1 cellular context compared by ENCODE assay signal in the genomic region with DNA sequence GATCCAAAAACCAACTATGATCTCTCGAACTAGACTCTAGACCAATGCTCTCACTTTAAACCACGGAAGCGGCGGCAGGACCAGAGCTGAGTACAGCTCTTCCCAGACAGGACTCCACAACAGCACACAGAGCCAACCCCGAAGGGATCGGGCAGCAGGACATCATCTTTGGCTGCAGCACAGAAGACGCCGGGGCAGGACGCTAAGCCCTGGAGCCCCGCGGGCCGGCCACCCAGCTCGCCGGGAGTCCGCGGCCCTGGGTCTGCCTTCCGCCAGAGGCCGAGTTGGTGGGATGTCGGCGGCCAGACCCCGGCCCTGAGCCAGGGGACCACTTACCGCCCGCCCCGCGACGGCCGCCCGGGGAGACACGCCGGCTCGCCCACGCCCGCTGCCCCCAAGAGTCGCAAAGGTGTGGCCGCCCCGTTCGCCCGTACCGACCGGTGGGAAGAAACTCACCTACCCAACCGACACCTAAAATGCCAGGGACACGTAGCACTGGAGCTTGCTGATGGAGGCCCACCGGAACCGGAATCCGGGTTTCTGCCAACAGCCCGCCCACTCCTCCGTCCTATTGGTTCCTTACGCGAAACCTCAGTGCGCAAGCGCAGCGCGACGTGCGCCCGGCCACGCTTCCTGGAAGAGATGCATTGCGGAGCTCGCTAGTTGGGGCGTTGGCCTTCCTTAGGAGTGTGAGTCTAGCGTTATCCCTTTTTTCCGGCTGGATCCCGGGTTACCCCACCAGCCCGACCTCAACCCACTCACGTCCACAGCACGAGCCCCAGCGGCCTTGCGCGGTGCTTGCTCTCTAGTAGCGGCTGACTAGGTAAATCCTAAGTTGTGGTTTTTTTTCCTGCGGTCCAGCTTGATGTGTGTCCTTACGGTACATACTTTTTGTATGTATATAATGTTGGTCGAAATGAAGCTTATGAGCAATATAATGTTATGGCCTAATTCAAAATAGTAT.
TF ChIP-seq lines count a peak whose summit lies in the region.

A gene (minus strand): TSS at position 510 of the 964 bp plus-strand sequence. CDS start 1,623 bp downstream, outside the sequence.

TF ChIP-seq in K562, 482 proteins besides CTCF, POLR2A, EP300 and RAD21 (continued from another document and continues in another):
- TF ChIP-seq, protein P1, sequence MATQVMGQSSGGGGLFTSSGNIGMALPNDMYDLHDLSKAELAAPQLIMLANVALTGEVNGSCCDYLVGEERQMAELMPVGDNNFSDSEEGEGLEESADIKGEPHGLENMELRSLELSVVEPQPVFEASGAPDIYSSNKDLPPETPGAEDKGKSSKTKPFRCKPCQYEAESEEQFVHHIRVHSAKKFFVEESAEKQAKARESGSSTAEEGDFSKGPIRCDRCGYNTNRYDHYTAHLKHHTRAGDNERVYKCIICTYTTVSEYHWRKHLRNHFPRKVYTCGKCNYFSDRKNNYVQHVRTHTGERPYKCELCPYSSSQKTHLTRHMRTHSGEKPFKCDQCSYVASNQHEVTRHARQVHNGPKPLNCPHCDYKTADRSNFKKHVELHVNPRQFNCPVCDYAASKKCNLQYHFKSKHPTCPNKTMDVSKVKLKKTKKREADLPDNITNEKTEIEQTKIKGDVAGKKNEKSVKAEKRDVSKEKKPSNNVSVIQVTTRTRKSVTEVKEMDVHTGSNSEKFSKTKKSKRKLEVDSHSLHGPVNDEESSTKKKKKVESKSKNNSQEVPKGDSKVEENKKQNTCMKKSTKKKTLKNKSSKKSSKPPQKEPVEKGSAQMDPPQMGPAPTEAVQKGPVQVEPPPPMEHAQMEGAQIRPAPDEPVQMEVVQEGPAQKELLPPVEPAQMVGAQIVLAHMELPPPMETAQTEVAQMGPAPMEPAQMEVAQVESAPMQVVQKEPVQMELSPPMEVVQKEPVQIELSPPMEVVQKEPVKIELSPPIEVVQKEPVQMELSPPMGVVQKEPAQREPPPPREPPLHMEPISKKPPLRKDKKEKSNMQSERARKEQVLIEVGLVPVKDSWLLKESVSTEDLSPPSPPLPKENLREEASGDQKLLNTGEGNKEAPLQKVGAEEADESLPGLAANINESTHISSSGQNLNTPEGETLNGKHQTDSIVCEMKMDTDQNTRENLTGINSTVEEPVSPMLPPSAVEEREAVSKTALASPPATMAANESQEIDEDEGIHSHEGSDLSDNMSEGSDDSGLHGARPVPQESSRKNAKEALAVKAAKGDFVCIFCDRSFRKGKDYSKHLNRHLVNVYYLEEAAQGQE (CRISPR knock-in tag; IDR thresholded peaks at IDR 0.05; ENCODE audit: low read depth), result peak; percentile 75
- TF ChIP-seq, protein P2, sequence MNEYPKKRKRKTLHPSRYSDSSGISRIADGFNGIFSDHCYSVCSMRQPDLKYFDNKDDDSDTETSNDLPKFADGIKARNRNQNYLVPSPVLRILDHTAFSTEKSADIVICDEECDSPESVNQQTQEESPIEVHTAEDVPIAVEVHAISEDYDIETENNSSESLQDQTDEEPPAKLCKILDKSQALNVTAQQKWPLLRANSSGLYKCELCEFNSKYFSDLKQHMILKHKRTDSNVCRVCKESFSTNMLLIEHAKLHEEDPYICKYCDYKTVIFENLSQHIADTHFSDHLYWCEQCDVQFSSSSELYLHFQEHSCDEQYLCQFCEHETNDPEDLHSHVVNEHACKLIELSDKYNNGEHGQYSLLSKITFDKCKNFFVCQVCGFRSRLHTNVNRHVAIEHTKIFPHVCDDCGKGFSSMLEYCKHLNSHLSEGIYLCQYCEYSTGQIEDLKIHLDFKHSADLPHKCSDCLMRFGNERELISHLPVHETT (CRISPR knock-in tag; conservative IDR thresholded peaks at IDR 0.05 in 1 of 2, IDR thresholded peaks at IDR 0.05 in 1 of 2), result no peak
- TF ChIP-seq HNRNPLL (IDR thresholded peaks at IDR 0.05; ENCODE audit: low read depth, low read length, poor library complexity, severe bottlenecking), result peak; percentile 94
- TF ChIP-seq ZNF23 (CRISPR knock-in tag; IDR thresholded peaks at IDR 0.05), result no peak
- TF ChIP-seq MED1 (CRISPR knock-in tag; IDR thresholded peaks at IDR 0.05; ENCODE audit: borderline replicate concordance), result no peak
- TF ChIP-seq, protein P3, sequence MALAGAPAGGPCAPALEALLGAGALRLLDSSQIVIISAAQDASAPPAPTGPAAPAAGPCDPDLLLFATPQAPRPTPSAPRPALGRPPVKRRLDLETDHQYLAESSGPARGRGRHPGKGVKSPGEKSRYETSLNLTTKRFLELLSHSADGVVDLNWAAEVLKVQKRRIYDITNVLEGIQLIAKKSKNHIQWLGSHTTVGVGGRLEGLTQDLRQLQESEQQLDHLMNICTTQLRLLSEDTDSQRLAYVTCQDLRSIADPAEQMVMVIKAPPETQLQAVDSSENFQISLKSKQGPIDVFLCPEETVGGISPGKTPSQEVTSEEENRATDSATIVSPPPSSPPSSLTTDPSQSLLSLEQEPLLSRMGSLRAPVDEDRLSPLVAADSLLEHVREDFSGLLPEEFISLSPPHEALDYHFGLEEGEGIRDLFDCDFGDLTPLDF (CRISPR knock-in tag; IDR thresholded peaks at IDR 0.05), result no peak
- TF ChIP-seq, protein P4, sequence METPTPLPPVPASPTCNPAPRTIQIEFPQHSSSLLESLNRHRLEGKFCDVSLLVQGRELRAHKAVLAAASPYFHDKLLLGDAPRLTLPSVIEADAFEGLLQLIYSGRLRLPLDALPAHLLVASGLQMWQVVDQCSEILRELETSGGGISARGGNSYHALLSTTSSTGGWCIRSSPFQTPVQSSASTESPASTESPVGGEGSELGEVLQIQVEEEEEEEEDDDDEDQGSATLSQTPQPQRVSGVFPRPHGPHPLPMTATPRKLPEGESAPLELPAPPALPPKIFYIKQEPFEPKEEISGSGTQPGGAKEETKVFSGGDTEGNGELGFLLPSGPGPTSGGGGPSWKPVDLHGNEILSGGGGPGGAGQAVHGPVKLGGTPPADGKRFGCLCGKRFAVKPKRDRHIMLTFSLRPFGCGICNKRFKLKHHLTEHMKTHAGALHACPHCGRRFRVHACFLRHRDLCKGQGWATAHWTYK (CRISPR knock-in tag; IDR thresholded peaks at IDR 0.05), result peak; percentile 19; the same call in 1 of the 2 replicates
- TF ChIP-seq SIN3B (IDR thresholded peaks at IDR 0.05; ENCODE audit: low read depth), result peak; percentile 70
- no peak for TF ChIP-seq SMAD2 (IDR thresholded peaks at IDR 0.05; ENCODE audit: low read depth, low read length)
- TF ChIP-seq, protein P5, sequence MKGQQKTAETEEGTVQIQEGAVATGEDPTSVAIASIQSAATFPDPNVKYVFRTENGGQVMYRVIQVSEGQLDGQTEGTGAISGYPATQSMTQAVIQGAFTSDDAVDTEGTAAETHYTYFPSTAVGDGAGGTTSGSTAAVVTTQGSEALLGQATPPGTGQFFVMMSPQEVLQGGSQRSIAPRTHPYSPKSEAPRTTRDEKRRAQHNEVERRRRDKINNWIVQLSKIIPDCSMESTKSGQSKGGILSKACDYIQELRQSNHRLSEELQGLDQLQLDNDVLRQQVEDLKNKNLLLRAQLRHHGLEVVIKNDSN (CRISPR knock-in tag; IDR thresholded peaks at IDR 0.05), result 0 out of 2 replicates have a peak, but pooled peaks have one; percentile 11
- TF ChIP-seq ZNF79 (CRISPR knock-in tag; IDR thresholded peaks at IDR 0.05; ENCODE audit: low read depth), result no peak
- no peak for TF ChIP-seq BRCA1 (IDR thresholded peaks at IDR 0.05)
- no peak for TF ChIP-seq BRCA1 (CRISPR knock-in tag; IDR thresholded peaks at IDR 0.05)
- TF ChIP-seq ZNF174 (CRISPR knock-in tag; IDR thresholded peaks at IDR 0.05), result no peak
- TF ChIP-seq, protein P6, sequence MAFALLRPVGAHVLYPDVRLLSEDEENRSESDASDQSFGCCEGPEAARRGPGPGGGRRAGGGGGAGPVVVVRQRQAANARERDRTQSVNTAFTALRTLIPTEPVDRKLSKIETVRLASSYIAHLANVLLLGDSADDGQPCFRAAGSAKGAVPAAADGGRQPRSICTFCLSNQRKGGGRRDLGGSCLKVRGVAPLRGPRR (CRISPR knock-in tag; IDR thresholded peaks at IDR 0.05), result no peak
- TF ChIP-seq, protein P7, sequence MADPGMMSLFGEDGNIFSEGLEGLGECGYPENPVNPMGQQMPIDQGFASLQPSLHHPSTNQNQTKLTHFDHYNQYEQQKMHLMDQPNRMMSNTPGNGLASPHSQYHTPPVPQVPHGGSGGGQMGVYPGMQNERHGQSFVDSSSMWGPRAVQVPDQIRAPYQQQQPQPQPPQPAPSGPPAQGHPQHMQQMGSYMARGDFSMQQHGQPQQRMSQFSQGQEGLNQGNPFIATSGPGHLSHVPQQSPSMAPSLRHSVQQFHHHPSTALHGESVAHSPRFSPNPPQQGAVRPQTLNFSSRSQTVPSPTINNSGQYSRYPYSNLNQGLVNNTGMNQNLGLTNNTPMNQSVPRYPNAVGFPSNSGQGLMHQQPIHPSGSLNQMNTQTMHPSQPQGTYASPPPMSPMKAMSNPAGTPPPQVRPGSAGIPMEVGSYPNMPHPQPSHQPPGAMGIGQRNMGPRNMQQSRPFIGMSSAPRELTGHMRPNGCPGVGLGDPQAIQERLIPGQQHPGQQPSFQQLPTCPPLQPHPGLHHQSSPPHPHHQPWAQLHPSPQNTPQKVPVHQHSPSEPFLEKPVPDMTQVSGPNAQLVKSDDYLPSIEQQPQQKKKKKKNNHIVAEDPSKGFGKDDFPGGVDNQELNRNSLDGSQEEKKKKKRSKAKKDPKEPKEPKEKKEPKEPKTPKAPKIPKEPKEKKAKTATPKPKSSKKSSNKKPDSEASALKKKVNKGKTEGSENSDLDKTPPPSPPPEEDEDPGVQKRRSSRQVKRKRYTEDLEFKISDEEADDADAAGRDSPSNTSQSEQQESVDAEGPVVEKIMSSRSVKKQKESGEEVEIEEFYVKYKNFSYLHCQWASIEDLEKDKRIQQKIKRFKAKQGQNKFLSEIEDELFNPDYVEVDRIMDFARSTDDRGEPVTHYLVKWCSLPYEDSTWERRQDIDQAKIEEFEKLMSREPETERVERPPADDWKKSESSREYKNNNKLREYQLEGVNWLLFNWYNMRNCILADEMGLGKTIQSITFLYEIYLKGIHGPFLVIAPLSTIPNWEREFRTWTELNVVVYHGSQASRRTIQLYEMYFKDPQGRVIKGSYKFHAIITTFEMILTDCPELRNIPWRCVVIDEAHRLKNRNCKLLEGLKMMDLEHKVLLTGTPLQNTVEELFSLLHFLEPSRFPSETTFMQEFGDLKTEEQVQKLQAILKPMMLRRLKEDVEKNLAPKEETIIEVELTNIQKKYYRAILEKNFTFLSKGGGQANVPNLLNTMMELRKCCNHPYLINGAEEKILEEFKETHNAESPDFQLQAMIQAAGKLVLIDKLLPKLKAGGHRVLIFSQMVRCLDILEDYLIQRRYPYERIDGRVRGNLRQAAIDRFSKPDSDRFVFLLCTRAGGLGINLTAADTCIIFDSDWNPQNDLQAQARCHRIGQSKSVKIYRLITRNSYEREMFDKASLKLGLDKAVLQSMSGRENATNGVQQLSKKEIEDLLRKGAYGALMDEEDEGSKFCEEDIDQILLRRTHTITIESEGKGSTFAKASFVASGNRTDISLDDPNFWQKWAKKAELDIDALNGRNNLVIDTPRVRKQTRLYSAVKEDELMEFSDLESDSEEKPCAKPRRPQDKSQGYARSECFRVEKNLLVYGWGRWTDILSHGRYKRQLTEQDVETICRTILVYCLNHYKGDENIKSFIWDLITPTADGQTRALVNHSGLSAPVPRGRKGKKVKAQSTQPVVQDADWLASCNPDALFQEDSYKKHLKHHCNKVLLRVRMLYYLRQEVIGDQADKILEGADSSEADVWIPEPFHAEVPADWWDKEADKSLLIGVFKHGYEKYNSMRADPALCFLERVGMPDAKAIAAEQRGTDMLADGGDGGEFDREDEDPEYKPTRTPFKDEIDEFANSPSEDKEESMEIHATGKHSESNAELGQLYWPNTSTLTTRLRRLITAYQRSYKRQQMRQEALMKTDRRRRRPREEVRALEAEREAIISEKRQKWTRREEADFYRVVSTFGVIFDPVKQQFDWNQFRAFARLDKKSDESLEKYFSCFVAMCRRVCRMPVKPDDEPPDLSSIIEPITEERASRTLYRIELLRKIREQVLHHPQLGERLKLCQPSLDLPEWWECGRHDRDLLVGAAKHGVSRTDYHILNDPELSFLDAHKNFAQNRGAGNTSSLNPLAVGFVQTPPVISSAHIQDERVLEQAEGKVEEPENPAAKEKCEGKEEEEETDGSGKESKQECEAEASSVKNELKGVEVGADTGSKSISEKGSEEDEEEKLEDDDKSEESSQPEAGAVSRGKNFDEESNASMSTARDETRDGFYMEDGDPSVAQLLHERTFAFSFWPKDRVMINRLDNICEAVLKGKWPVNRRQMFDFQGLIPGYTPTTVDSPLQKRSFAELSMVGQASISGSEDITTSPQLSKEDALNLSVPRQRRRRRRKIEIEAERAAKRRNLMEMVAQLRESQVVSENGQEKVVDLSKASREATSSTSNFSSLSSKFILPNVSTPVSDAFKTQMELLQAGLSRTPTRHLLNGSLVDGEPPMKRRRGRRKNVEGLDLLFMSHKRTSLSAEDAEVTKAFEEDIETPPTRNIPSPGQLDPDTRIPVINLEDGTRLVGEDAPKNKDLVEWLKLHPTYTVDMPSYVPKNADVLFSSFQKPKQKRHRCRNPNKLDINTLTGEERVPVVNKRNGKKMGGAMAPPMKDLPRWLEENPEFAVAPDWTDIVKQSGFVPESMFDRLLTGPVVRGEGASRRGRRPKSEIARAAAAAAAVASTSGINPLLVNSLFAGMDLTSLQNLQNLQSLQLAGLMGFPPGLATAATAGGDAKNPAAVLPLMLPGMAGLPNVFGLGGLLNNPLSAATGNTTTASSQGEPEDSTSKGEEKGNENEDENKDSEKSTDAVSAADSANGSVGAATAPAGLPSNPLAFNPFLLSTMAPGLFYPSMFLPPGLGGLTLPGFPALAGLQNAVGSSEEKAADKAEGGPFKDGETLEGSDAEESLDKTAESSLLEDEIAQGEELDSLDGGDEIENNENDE (IDR thresholded peaks at IDR 0.05; ENCODE audit: low read depth, low read length), result no peak
- no peak for TF ChIP-seq ZNF124 (CRISPR knock-in tag; IDR thresholded peaks at IDR 0.05)
- TF ChIP-seq MCM2 (IDR thresholded peaks at IDR 0.05; ENCODE audit: low read depth), result no peak
- TF ChIP-seq, protein P8, sequence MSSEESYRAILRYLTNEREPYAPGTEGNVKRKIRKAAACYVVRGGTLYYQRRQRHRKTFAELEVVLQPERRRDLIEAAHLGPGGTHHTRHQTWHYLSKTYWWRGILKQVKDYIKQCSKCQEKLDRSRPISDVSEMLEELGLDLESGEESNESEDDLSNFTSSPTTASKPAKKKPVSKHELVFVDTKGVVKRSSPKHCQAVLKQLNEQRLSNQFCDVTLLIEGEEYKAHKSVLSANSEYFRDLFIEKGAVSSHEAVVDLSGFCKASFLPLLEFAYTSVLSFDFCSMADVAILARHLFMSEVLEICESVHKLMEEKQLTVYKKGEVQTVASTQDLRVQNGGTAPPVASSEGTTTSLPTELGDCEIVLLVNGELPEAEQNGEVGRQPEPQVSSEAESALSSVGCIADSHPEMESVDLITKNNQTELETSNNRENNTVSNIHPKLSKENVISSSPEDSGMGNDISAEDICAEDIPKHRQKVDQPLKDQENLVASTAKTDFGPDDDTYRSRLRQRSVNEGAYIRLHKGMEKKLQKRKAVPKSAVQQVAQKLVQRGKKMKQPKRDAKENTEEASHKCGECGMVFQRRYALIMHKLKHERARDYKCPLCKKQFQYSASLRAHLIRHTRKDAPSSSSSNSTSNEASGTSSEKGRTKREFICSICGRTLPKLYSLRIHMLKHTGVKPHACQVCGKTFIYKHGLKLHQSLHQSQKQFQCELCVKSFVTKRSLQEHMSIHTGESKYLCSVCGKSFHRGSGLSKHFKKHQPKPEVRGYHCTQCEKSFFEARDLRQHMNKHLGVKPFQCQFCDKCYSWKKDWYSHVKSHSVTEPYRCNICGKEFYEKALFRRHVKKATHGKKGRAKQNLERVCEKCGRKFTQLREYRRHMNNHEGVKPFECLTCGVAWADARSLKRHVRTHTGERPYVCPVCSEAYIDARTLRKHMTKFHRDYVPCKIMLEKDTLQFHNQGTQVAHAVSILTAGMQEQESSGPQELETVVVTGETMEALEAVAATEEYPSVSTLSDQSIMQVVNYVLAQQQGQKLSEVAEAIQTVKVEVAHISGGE (CRISPR knock-in tag; IDR thresholded peaks at IDR 0.05), result peak in 1 of 3 experiments; percentile 46; a peak in 1 of 6 replicates
